9 cellular contexts compared by ENCODE assay signal in the genomic region with DNA sequence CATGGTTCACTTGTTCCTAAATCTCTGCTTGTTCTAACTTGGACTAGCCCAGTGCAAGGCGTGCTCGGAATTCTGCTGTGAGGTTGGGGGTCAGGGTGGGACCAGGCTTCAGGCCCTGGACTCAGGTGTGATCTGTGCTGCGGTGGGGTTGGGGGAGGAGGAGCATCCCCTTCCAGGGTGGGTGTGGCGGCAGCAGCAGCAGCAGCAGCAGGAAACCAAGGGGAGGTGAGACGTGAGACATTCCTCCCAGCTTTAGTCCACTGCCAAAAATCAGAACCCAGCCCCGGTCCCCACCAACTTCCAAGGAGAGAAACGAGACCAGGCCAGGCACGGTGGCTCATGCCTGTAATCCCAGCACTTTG. TPM values are rescaled to one million over a fixed set of nuclear protein-coding genes. Genes with fewer than 3 reads are reported as not detected.
A peak's percentile ranks its signal among the peaks of the same experiment; 100 is the strongest.
DNase-seq lines count a peak whose midpoint lies in the region; ATAC-seq, FAIRE-seq and TF ChIP-seq lines count a peak whose summit lies in the region.
"Had no signal": no experiment of that assay in that cellular context is flagged by ENCODE, and none has a peak within 500 bp of the region (broad histone marks: within the 10 kb centered on the region; RNA-seq: fewer than 3 reads in every experiment).

No MANE protein-coding gene starts in this region.

- no peak overlapping the region for H3K23ac ChIP-seq in trophoblast cell (ENCODE audit: low read length)

- no peak overlapping the region for H2AK5ac ChIP-seq in trophoblast cell (ENCODE audit: low read length)

- peak overlapping the region; percentile 64 for H4K91ac ChIP-seq in trophoblast cell (ENCODE audit: low read depth, low read length)

- H3K14ac ChIP-seq in trophoblast cell (ENCODE audit: low read length) = peak overlapping the region; percentile 19

- no peak for FAIRE-seq in small intestine (lab: Jason Lieb, UNC)

- H2BK12ac ChIP-seq in trophoblast cell (ENCODE audit: low read length) = peak overlapping the region; percentile 55

- H3K27me3 ChIP-seq in A673 (replicated peaks; ENCODE audit: insufficient read depth, low read depth, low read length, poor library complexity) (no peaks in the 10 kb centered on the region), gastroesophageal sphincter (no peaks in the 10 kb centered on the region), trophoblast cell (ENCODE audit: insufficient read depth, low read length) (no peaks in the 10 kb centered on the region), small intestine (ENCODE audit: control insufficient read depth in 2 of 2, insufficient read depth in 2 of 2, low read length in 2 of 2) (no peaks in the 10 kb centered on the region)

- no peak for TF ChIP-seq CTCF in A673 (conservative IDR thresholded peaks at IDR 0.05; ENCODE audit: low read depth, low read length)
- no peak for TF ChIP-seq CTCF in RWPE1 (conservative IDR thresholded peaks at IDR 0.05; ENCODE audit: low read depth)
- TF ChIP-seq CTCF in gastroesophageal sphincter (IDR thresholded peaks at IDR 0.05) = no peak
- TF ChIP-seq CTCF in GM13976 (IDR thresholded peaks at IDR 0.05; ENCODE audit: borderline replicate concordance, control extremely low read depth, extremely low read depth, insufficient read depth, missing control alignments) = no peak

- POLR2A ChIA-PET in A673 (lab: Charles Lee; ENCODE audit: low non-redundant PET) = interaction anchor here (0.6 kb wide), 1 partner anchor 772 kb away, joined by 11 read pairs; no protein-coding TSS in a partner anchor
- POLR2A ChIA-PET in RWPE1 (lab: Yijun Ruan, JAX; ENCODE audit: low non-redundant PET) = no interaction called here

- peak overlapping the region; percentile 35 for H3K4me2 ChIP-seq in trophoblast cell (ENCODE audit: low read length)

- H3K9ac ChIP-seq in trophoblast cell (ENCODE audit: low read length) = no peak overlapping the region

- peaks cover 13% of the 10 kb centered on the region for H3K79me1 ChIP-seq in trophoblast cell (ENCODE audit: low read length)

- peak overlapping the region; percentile 54 for H3K18ac ChIP-seq in trophoblast cell (ENCODE audit: low read length)

- no peaks in the 10 kb centered on the region for H3K36me3 ChIP-seq in A673 (ENCODE audit: insufficient read depth, low read length, poor library complexity, severe bottlenecking)
- peaks cover 0 to 27% of the 10 kb centered on the region in 2 donors for H3K36me3 ChIP-seq in gastroesophageal sphincter
- peaks cover 0 to 5% of the 10 kb centered on the region in 2 experiments for H3K36me3 ChIP-seq in trophoblast cell (ENCODE audit: control insufficient read depth in 1 of 2, insufficient read depth in 2 of 2, low read length in 2 of 2)
- H3K36me3 ChIP-seq in small intestine (ENCODE audit: control insufficient read depth in 2 of 2, insufficient read depth in 2 of 2, low read length in 2 of 2) = no peaks in the 10 kb centered on the region

- peaks cover 1% of the 10 kb centered on the region for H3K79me2 ChIP-seq in trophoblast cell (ENCODE audit: control insufficient read depth, insufficient read depth, low read length, poor library complexity)

- ATAC-seq in gastroesophageal sphincter (peak; percentile 16), HG03135 (IDR thresholded peaks at IDR 0.05; ENCODE audit: unreplicated experiment) (no peak)
- ATAC-seq: activated CD4-positive, CD25-positive, alpha-beta regulatory T cell treated with anti-CD3 and anti-CD28 coated beads, Interleukin-2, amount 50 U/mL, for 24 hours had no signal

- intact Hi-C loops in A673 (cut with micrococcal nuclease; ENCODE audit: unreplicated experiment) = no loop called here

- no peak for TF ChIP-seq POLR2A in gastroesophageal sphincter (IDR thresholded peaks at IDR 0.05)

- H3K4ac ChIP-seq in trophoblast cell (ENCODE audit: low read depth, low read length) = peak overlapping the region; percentile 10

- CTCF ChIA-PET in A673 (lab: Charles Lee) = no interaction called here
- CTCF ChIA-PET in RWPE1 (lab: Yijun Ruan, JAX) = interaction anchor here (0.5 kb wide), 1 partner anchor 73 kb away, joined by 3 read pairs; no protein-coding TSS in a partner anchor

- H2BK5ac ChIP-seq in trophoblast cell (ENCODE audit: low read depth, low read length, poor library complexity) = peak overlapping the region; percentile 47

- whole genome bisulfite sequencing in gastroesophageal sphincter (ENCODE audit: low coverage in 1 of 2), 2 donors = 30% methylated on average over 2 of the region's 8 CpGs; no CpG with 5 or more reads in 1 of the 2 donors
- no CpG with 5 or more reads among the region's 8 CpGs for WGBS in trophoblast cell (ENCODE audit: extremely low coverage, insufficient coverage, insufficient read length)
- 31 to 44% (median 38%) methylated on average over 8 of the region's 8 CpGs for WGBS in small intestine, 3 donors

- in situ Hi-C loops in GM13976 (cut with MboI; ENCODE audit: low sequenced_read_pairs, unreplicated experiment) = no loop called here

- peaks cover 35% of the 10 kb centered on the region for H3K4me1 ChIP-seq in A673 (ENCODE audit: insufficient read depth, low read length, poor library complexity, severe bottlenecking)
- peaks cover 12 to 97% (median 69%) of the 10 kb centered on the region in 3 donors for H3K4me1 ChIP-seq in gastroesophageal sphincter
- H3K4me1 ChIP-seq in trophoblast cell (ENCODE audit: control insufficient read depth in 1 of 2, insufficient read depth in 2 of 2, low read length in 2 of 2) = peaks cover 12 to 16% of the 10 kb centered on the region in 2 experiments
- peaks cover 2 to 10% of the 10 kb centered on the region in 2 donors for H3K4me1 ChIP-seq in small intestine (ENCODE audit: control insufficient read depth in 2 of 2, insufficient read depth in 1 of 2, low read depth in 1 of 2, low read length in 1 of 2)

- H3K4me3 ChIP-seq in A673 (ENCODE audit: low read depth, low read length, poor library complexity, severe bottlenecking) (peak overlapping the region; percentile 5), gastroesophageal sphincter (peak overlapping the region in 1 of 2 donors; percentile 8), trophoblast cell (ENCODE audit: low read depth, low read length) (no peak overlapping the region), small intestine (ENCODE audit: low read depth in 1 of 2, low read length in 2 of 2) (no peak overlapping the region)

- H3K9me3 ChIP-seq in A673 (ENCODE audit: low read depth, low read length, poor library complexity, severe bottlenecking) = no peaks in the 10 kb centered on the region
- H3K9me3 ChIP-seq in gastroesophageal sphincter = no peaks in the 10 kb centered on the region
- H3K9me3 ChIP-seq in trophoblast cell (ENCODE audit: insufficient read depth, low read depth, low read length) = peaks cover 2% of the 10 kb centered on the region
- H3K9me3 ChIP-seq in small intestine (ENCODE audit: control insufficient read depth, low read depth) = no peaks in the 10 kb centered on the region

- peak overlapping the region; percentile 11 for H4K8ac ChIP-seq in trophoblast cell (ENCODE audit: low read depth, low read length)

- peak overlapping the region; percentile 69 for H2AFZ ChIP-seq in trophoblast cell (ENCODE audit: insufficient read depth, low read length, poor library complexity)

- BruUV-seq in A673 (replicated peaks; lab: Mats Ljungman, UMichigan) = no TSS peak

- H4K12ac ChIP-seq in trophoblast cell (ENCODE audit: low read depth, low read length) = no peak overlapping the region

- no peak overlapping the region for H2BK120ac ChIP-seq in trophoblast cell (ENCODE audit: insufficient read depth, low read length, poor library complexity)

- no peak for TF ChIP-seq EP300 in gastroesophageal sphincter (IDR thresholded peaks at IDR 0.05)

- peak overlapping the region; percentile 79 for H3K27ac ChIP-seq in A673 (ENCODE audit: low read depth, low read length, poor library complexity, severe bottlenecking)
- H3K27ac ChIP-seq in RWPE1 = peak overlapping the region; percentile 99
- H3K27ac ChIP-seq in gastroesophageal sphincter = peak overlapping the region; percentile 79 to 98 (median 90)
- peak overlapping the region; percentile 63 for H3K27ac ChIP-seq in trophoblast cell (ENCODE audit: low read depth, low read length)
- peak overlapping the region in 1 of 2 donors; percentile 80 for H3K27ac ChIP-seq in small intestine (ENCODE audit: low read depth in 1 of 2, low read length in 1 of 2)

- DNase-seq in A673 (ENCODE audit: low spot score) (no peak), RWPE1 (ENCODE audit: low spot score) (peak; percentile 30), trophoblast cell (no peak), small intestine (no peak), GM13976 (ENCODE audit: low spot score) (no peak), NCI-H524 treated with DMSO at 0.1 percent for 48 hours (lab: John Stamatoyannopoulos, UW) (no peak)

RNA-seq across cellular contexts. Expression of a gene that starts 31.8 kb away (rescaled TPM):
- total RNA-seq in A673 (2021) = 21.9 and 23.7 TPM in 2 replicates
- total RNA-seq in gastroesophageal sphincter = 10 to 100 TPM; 36.9 to 70.9 (median 55.3) TPM
- 7.6 and 8.4 TPM in 2 replicates for polyA plus RNA-seq in trophoblast cell (2013)
- polyA plus RNA-seq in small intestine = 10 to 100 TPM in 1 of 3 donors, 1 to 10 TPM in 2; 1.1 to 23.0 (median 3.2) TPM

RNA-seq across cellular contexts. Expression of a gene that starts 39.7 kb away (rescaled TPM):
- total RNA-seq in A673 (2021) = 172 and 176 TPM in 2 replicates
- total RNA-seq in gastroesophageal sphincter = 100 to 1,000 TPM; 127 to 268 (median 155) TPM
- 155 and 156 TPM in 2 replicates for polyA plus RNA-seq in trophoblast cell (2013)
- polyA plus RNA-seq in small intestine = 100 to 1,000 TPM in 2 of 3 donors, 10 to 100 TPM in 1; 70.0 to 136 (median 101) TPM

RNA-seq across cellular contexts. Expression of a gene that starts 48.5 kb away (rescaled TPM):
- total RNA-seq in A673 (2021) (1.2 and 1.9 TPM in 2 replicates), gastroesophageal sphincter (1 to 10 TPM in 1 of 4 donors, not detected in 3; 1.8 TPM)
- not detected in 2 replicates for polyA plus RNA-seq in trophoblast cell (2013)
- under 1 TPM in 1 of 3 donors, not detected in 2; 0.10 TPM for polyA plus RNA-seq in small intestine
